ENCODE assay signal across 8 cellular contexts in the genomic region with DNA sequence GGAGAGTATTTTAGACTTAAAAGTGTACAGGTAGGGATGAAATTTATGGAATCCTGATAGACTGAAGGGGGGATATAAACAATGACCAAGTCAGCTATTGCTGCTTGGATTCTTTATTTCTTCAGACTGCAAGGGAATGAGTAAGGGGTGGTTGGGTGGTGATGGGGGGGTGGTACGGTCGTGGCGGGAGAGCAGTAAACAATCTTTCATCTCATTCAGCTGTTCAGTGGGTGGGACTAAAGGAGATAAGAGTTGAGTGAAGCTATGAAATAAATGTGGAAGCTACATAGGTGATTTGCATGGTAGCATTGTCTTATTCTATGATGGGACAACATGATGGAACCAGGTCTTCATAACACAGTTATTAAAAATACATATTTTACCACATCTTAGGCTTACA. TPM values are rescaled to one million over a fixed set of nuclear protein-coding genes. Genes with fewer than 3 reads are reported as not detected.
DNase-seq lines count a peak whose midpoint lies in the region; ATAC-seq and TF ChIP-seq lines count a peak whose summit lies in the region.

No MANE protein-coding gene starts in this region.

- peaks cover 56% of the 10 kb centered on the region for H3K4me1 Mint-ChIP-seq in activated naive CD4-positive, alpha-beta T cell treated with anti-CD3 and anti-CD28 coated beads, Interleukin-2, amount 50 U/mL, for 24 hours

- peaks cover 62% of the 10 kb centered on the region for H3K79me2 ChIP-seq in ACC112 (ENCODE audit: control insufficient read depth, insufficient read depth, low read length, unreplicated experiment)

- no peaks in the 10 kb centered on the region for H3K9me3 Mint-ChIP-seq in activated naive CD4-positive, alpha-beta T cell treated with anti-CD3 and anti-CD28 coated beads, Interleukin-2, amount 50 U/mL, for 24 hours

- H3K4me1 ChIP-seq in ACC112 (ENCODE audit: control insufficient read depth, insufficient read depth, low read length, unreplicated experiment) (peaks cover 20% of the 10 kb centered on the region), left lung (peaks cover 21 to 58% of the 10 kb centered on the region in 2 donors), thymus (ENCODE audit: control insufficient read depth, insufficient read depth, low read length) (peaks cover 8% of the 10 kb centered on the region)

- H3K9me3 ChIP-seq in left lung (no peaks in the 10 kb centered on the region), thymus (ENCODE audit: control insufficient read depth) (no peaks in the 10 kb centered on the region)

- ATAC-seq in left lung = no peak
- ATAC-seq in GM19328 (IDR thresholded peaks at IDR 0.05; ENCODE audit: unreplicated experiment) = no peak
- ATAC-seq in HG03432 (IDR thresholded peaks at IDR 0.05; ENCODE audit: unreplicated experiment) = no peak
- ATAC-seq in GM18867 (IDR thresholded peaks at IDR 0.05; ENCODE audit: unreplicated experiment) = no peak

- WGBS in thymus = 4% methylated on average over 3 of the region's 3 CpGs

- H2AFZ ChIP-seq in ACC112 (ENCODE audit: low read length, unreplicated experiment) = no peak overlapping the region

- H3K27me3 ChIP-seq in ACC112 (ENCODE audit: insufficient read depth, low read length) (no peaks in the 10 kb centered on the region), left lung (no peaks in the 10 kb centered on the region), thymus (ENCODE audit: control insufficient read depth, insufficient read depth) (no peaks in the 10 kb centered on the region)

- DNase-seq in HT1080 (ENCODE audit: low read depth) = peak; percentile 7
- no peak for DNase-seq in left lung

- H3K27ac ChIP-seq in ACC112 (ENCODE audit: low read depth, low read length) (peak overlapping the region; percentile 96), left lung (peak overlapping the region; percentile 98 to 99), thymus (ENCODE audit: low read depth) (no peak overlapping the region)

- intact Hi-C loops in left lung (cut with DNase I) = loop anchor here in 1 of 2 donors (10.0 kb wide), 1 partner anchor 98 kb away; no protein-coding TSS in a partner anchor

- no peaks in the 10 kb centered on the region for H3K27me3 Mint-ChIP-seq in activated naive CD4-positive, alpha-beta T cell treated with anti-CD3 and anti-CD28 coated beads, Interleukin-2, amount 50 U/mL, for 24 hours

- peak overlapping the region; percentile 99 for H3K4me3 Mint-ChIP-seq in activated naive CD4-positive, alpha-beta T cell treated with anti-CD3 and anti-CD28 coated beads, Interleukin-2, amount 50 U/mL, for 24 hours

- no peaks in the 10 kb centered on the region for H3K36me3 ChIP-seq in ACC112 (ENCODE audit: insufficient read depth, low read length)
- H3K36me3 ChIP-seq in left lung = no peaks in the 10 kb centered on the region
- no peaks in the 10 kb centered on the region for H3K36me3 ChIP-seq in thymus (ENCODE audit: control insufficient read depth, insufficient read depth)

- peaks cover 12% of the 10 kb centered on the region for H3K36me3 Mint-ChIP-seq in activated naive CD4-positive, alpha-beta T cell treated with anti-CD3 and anti-CD28 coated beads, Interleukin-2, amount 50 U/mL, for 24 hours

- H3K4me3 ChIP-seq in ACC112 (ENCODE audit: low read depth, low read length) = peak overlapping the region; percentile 89
- H3K4me3 ChIP-seq in left lung = peak overlapping the region in 1 of 2 donors; percentile 93
- peak overlapping the region; percentile 93 for H3K4me3 ChIP-seq in thymus (ENCODE audit: low read length)

- no peak for TF ChIP-seq CTCF in left lung (IDR thresholded peaks at IDR 0.05)

- peak overlapping the region; percentile 94 for H3K27ac Mint-ChIP-seq in activated naive CD4-positive, alpha-beta T cell treated with anti-CD3 and anti-CD28 coated beads, Interleukin-2, amount 50 U/mL, for 24 hours

RNA-seq across cellular contexts. Expression of gene SEPTIN7, which starts 1.8 kb away (rescaled TPM):
- total RNA-seq in HT1080 (2014; rRNA removed; shearing (Covaris generic)) = 180 and 266 TPM in 2 replicates
- polyA plus RNA-seq in HT1080 (2015; cell fraction: cytosol; rRNA removed) = 273 and 294 TPM in 2 replicates
- polyA plus RNA-seq in HT1080 (2015; cell fraction: nucleus; rRNA removed) = 275 and 280 TPM in 2 replicates
- 100 to 1,000 TPM; 174 to 192 TPM for total RNA-seq in left lung
- 258 TPM for polyA plus RNA-seq in thymus
